Comparison of ENCODE assay signal across 9 cellular contexts in genomic region chr12:27012239-27012981, GRCh38. TPM values are rescaled to one million over a fixed set of nuclear protein-coding genes. Genes with fewer than 3 reads are reported as not detected.
DNase-seq lines count a peak whose midpoint lies in the region; ATAC-seq, FAIRE-seq and TF ChIP-seq lines count a peak whose summit lies in the region.
"Had no signal": no experiment of that assay in that cellular context is flagged by ENCODE, and none has a peak within 500 bp of the region (broad histone marks: within the 10 kb centered on the region; RNA-seq: fewer than 3 reads in every experiment).

No MANE protein-coding gene starts in this region.

- RAD21 ChIA-PET in GM12878 (lab: Charles Lee; ENCODE audit: unreplicated experiment) = interaction anchor here (0.6 to 10.8 kb wide), 19 partner anchors 9 to 291 kb away, joined by 3 to 216 read pairs (median 5); partner anchors contain the start of genes ITPR2, MED21 and STK38L

- H3K27ac ChIP-seq in KMS-11 = no peak overlapping the region
- peak overlapping the region; percentile 94; the same call in 1 of the 2 replicates for H3K27ac ChIP-seq in GM12878 (ENCODE audit: control insufficient read depth, insufficient read depth)

- ATAC-seq in GM12878 (no peak), naive B cell (ENCODE audit: low read depth in 2 of 2) (no peak), HG02610 (IDR thresholded peaks at IDR 0.05; ENCODE audit: unreplicated experiment) (no peak), HG03457 (IDR thresholded peaks at IDR 0.05; ENCODE audit: unreplicated experiment) (no peak)

- no peak for FAIRE-seq in GM12878 (lab: Jason Lieb, UNC)

- TF ChIP-seq EP300 in GM12878 (IDR thresholded peaks at IDR 0.05; ENCODE audit: borderline replicate concordance in 1 of 2, control insufficient read depth in 1 of 2, low read depth in 2 of 2, low read length in 2 of 2) = no peak

- POLR2A ChIA-PET in GM12878 (lab: Charles Lee) = interaction anchor here (0.7 to 2.7 kb wide), 14 partner anchors 8 to 923 kb away, joined by 3 to 9 read pairs (median 4); partner anchors contain the start of genes ITPR2 and MED21

- no TSS peak for BruUV-seq in GM12878 (replicated peaks; lab: Mats Ljungman, UMichigan)

- no peaks in the 10 kb centered on the region for H3K36me3 ChIP-seq in KMS-11 (ENCODE audit: insufficient read depth)
- no peaks in the 10 kb centered on the region for H3K36me3 ChIP-seq in GM12878 (ENCODE audit: control insufficient read depth in 2 of 2, insufficient read depth in 2 of 2, low read length in 1 of 2)

- no peaks in the 10 kb centered on the region for H4K20me1 ChIP-seq in KMS-11 (ENCODE audit: insufficient read depth)
- H4K20me1 ChIP-seq in GM12878 (ENCODE audit: control insufficient read depth, insufficient read depth) = no peaks in the 10 kb centered on the region

- CTCF ChIA-PET in GM12878 (lab: Yijun Ruan, JAX) = interaction anchor here (0.6 to 15.9 kb wide), 20 partner anchors 10 to 388 kb away, joined by 3 to 294 read pairs (median 4); partner anchors contain the start of gene MED21

- peaks cover 0 to 2% (median 0%) of the 10 kb centered on the region in 7 donors for H3K9me3 Mint-ChIP-seq in naive B cell

- peaks cover 31 to 64% (median 48%) of the 10 kb centered on the region in 3 donors for H3K4me1 Mint-ChIP-seq in naive B cell

- no peak overlapping the region for H3K4me3 ChIP-seq in KMS-11 (IDR thresholded peaks at IDR 0.05; ENCODE audit: insufficient read depth, low read depth, low read length)
- H3K4me3 ChIP-seq in GM12878 = peak overlapping the region; percentile 78

- TF ChIP-seq CTCF in KMS-11 (conservative IDR thresholded peaks at IDR 0.05; ENCODE audit: low read depth, low read length) (no peak), GM12878 (IDR thresholded peaks at IDR 0.05 in 2 of 3, conservative IDR thresholded peaks at IDR 0.05 in 1 of 3; ENCODE audit: control insufficient read depth in 2 of 3, extremely low read depth in 1 of 3, insufficient read depth in 1 of 3, low read depth in 3 of 3, low read length in 3 of 3) (no peak)

- H3K27me3 Mint-ChIP-seq in naive B cell = no peaks in the 10 kb centered on the region

- DNase-seq in COLO829 (ENCODE audit: low spot score) (peak; percentile 26), GM12878 (ENCODE audit: low read depth, low spot score) (no peak), naive B cell (no peak), SW480 (ENCODE audit: low spot score) (no peak), SKM-1 (lab: John Stamatoyannopoulos, UW; ENCODE audit: unreplicated experiment) (no peak)

- SMC1A ChIA-PET in GM12878 (lab: Charles Lee; ENCODE audit: uncharacterized antibody, unreplicated experiment) = interaction anchor here (0.8 to 6.2 kb wide), 21 partner anchors 10 to 323 kb away, joined by 3 to 56 read pairs (median 4); partner anchors contain the start of gene MED21

- H3K9ac ChIP-seq in KMS-11 (no peak overlapping the region), GM12878 (ENCODE audit: control insufficient read depth, insufficient read depth, low read length) (peak overlapping the region; percentile 83)
- H3K9ac ChIP-seq: parathyroid adenoma had no signal

- H3K36me3 Mint-ChIP-seq in naive B cell = no peaks in the 10 kb centered on the region

- no peaks in the 10 kb centered on the region for H3K9me3 ChIP-seq in GM12878 (replicated peaks; ENCODE audit: control insufficient read depth, insufficient read depth, low read length)

- H3K79me2 ChIP-seq in KMS-11 (ENCODE audit: insufficient read depth, low read depth) (no peaks in the 10 kb centered on the region), GM12878 (ENCODE audit: control insufficient read depth, insufficient read depth, low read length) (peaks cover 60% of the 10 kb centered on the region)

- 78% methylated on average over 14 of the region's 14 CpGs for WGBS in GM12878 (ENCODE audit: insufficient coverage, insufficient replicate concordance, low lambda C conversion rate, missing lambda C conversion rate)

- H3K4me1 ChIP-seq in KMS-11 (ENCODE audit: low read depth, poor library complexity, severe bottlenecking) = peaks cover 34% of the 10 kb centered on the region
- H3K4me1 ChIP-seq in GM12878 (ENCODE audit: control insufficient read depth, insufficient read depth, low read length) = peaks cover 16% of the 10 kb centered on the region

- H3K4me2 ChIP-seq in KMS-11 (peak overlapping the region; percentile 3; the same call in 1 of the 2 replicates), GM12878 (ENCODE audit: control insufficient read depth, insufficient read depth) (peak overlapping the region; percentile 87)

- H3K27me3 ChIP-seq in KMS-11 (ENCODE audit: insufficient read depth, low read depth) (no peaks in the 10 kb centered on the region), GM12878 (replicated peaks in 1 of 2; ENCODE audit: control insufficient read depth in 2 of 2, insufficient read depth in 2 of 2, low read length in 1 of 2) (no peaks in the 10 kb centered on the region)

- H3K4me3 Mint-ChIP-seq in naive B cell = peak overlapping the region in 7 of 8 donors; percentile 32 to 76 (median 47)

- intact Hi-C loops in GM12878 (cut with micrococcal nuclease; ENCODE audit: unreplicated experiment) = loop anchor here (5.0 kb wide), 1 partner anchor 280 kb away; no protein-coding TSS in a partner anchor

- TF ChIP-seq POLR2A in GM12878 (IDR thresholded peaks at IDR 0.05; ENCODE audit: low read depth, low read length) = no peak

- H2AFZ ChIP-seq in KMS-11 (ENCODE audit: low read depth) (no peak overlapping the region), GM12878 (ENCODE audit: control insufficient read depth, low read depth, low read length) (no peak overlapping the region)
- H2AFZ ChIP-seq: parathyroid adenoma had no signal

- peak overlapping the region in 2 of 6 donors; percentile 31 to 56 for H3K27ac Mint-ChIP-seq in naive B cell

- in situ Hi-C loops in GM12878 (cut with MboI) = no loop called here

- TF ChIP-seq RAD21 in GM12878 (IDR thresholded peaks at IDR 0.05; ENCODE audit: insufficient read depth, low read depth, low read length) = no peak

TF ChIP-seq in GM12878, 131 proteins besides CTCF, POLR2A, EP300 and RAD21 (continues in another document):
- TF ChIP-seq CBX3 (IDR thresholded peaks at IDR 0.05; ENCODE audit: borderline replicate concordance, low read depth) = no peak
- 0 out of 2 replicates have a peak, but pooled peaks have one; percentile 42 for TF ChIP-seq ZBTB33 (IDR thresholded peaks at IDR 0.05)

RNA-seq across cellular contexts. Expression of gene TM7SF3, which starts 1.8 kb away (rescaled TPM):
- 180 and 210 TPM in 2 replicates for total RNA-seq in GM12878 (2013; cell fraction: nucleolus; rRNA removed)
- total RNA-seq in GM12878 (2014; rRNA removed) = 81.2 and 82.6 TPM in 2 replicates
- total RNA-seq in GM12878 (2014; rRNA removed; fragmentation: Illumina TruSeq; extraction: Trizol) = 57.3 and 60.9 TPM in 2 replicates
- total RNA-seq in GM12878 (2021) = 53.5 and 53.7 TPM in 2 replicates
- 28.8 TPM for polyA plus RNA-seq in GM12878 (2011; ENCODE audit: low read depth)
- 336 and 341 TPM in 2 replicates for polyA plus RNA-seq in GM12878 (2011; rRNA removed)
- polyA plus RNA-seq in GM12878 (2011; cell fraction: cytosol; rRNA removed) = 208 and 250 TPM in 2 replicates
- polyA plus RNA-seq in GM12878 (2011; cell fraction: nucleus; rRNA removed) = 193 and 244 TPM in 2 replicates
- polyA plus RNA-seq in GM12878 (2012) = 36.6 and 47.9 TPM in 2 replicates
- polyA plus RNA-seq in GM12878 (2014; fragmentation: Illumina TruSeq; extraction: Trizol) = 94.2 and 125 TPM in 2 replicates
- 10 to 100 TPM; 31.4 to 34.1 TPM for polyA plus RNA-seq in GM12878 (2014; fragmentation: Nextera tagmentation; extraction: Ambion mirVana)
- 61.8 and 68.3 TPM in 2 replicates for polyA plus RNA-seq in GM12878 (2014; rRNA removed)
- polyA plus RNA-seq in GM12878 (2016; fragmentation: Nextera tagmentation; extraction: Ambion mirVana) = 100 to 1,000 TPM; 121 to 129 TPM
- polyA minus RNA-seq in GM12878 (2011; rRNA and poly(A)+ RNA removed) = 392 and 531 TPM in 2 replicates
- 83.7 and 130 TPM in 2 replicates for polyA minus RNA-seq in GM12878 (2011; cell fraction: cytosol; rRNA and poly(A)+ RNA removed)
- polyA minus RNA-seq in GM12878 (2011; cell fraction: nucleus; rRNA and poly(A)+ RNA removed) = 109 and 115 TPM in 2 replicates
- polyA plus RNA-seq in naive B cell (ENCODE audit: low read depth in 6 of 6) = 10 to 100 TPM; 41.7 to 94.0 (median 56.9) TPM

RNA-seq across cellular contexts. Expression of gene MED21, which starts 9.9 kb away (rescaled TPM):
- 136 and 152 TPM in 2 replicates for total RNA-seq in GM12878 (2013; cell fraction: nucleolus; rRNA removed)
- total RNA-seq in GM12878 (2014; rRNA removed) (32.8 and 33.9 TPM in 2 replicates), GM12878 (2014; rRNA removed; fragmentation: Illumina TruSeq; extraction: Trizol) (38.6 and 41.9 TPM in 2 replicates), GM12878 (2021) (25.5 and 29.1 TPM in 2 replicates)
- 14.4 TPM for polyA plus RNA-seq in GM12878 (2011; ENCODE audit: low read depth)
- polyA plus RNA-seq in GM12878 (2011; rRNA removed) (72.7 and 83.6 TPM in 2 replicates), GM12878 (2014; fragmentation: Illumina TruSeq; extraction: Trizol) (33.9 and 34.7 TPM in 2 replicates), GM12878 (2014; fragmentation: Nextera tagmentation; extraction: Ambion mirVana) (10 to 100 TPM; 42.6 to 56.0 TPM), GM12878 (2014; rRNA removed) (22.4 and 28.5 TPM in 2 replicates), GM12878 (2016; fragmentation: Nextera tagmentation; extraction: Ambion mirVana) (10 to 100 TPM; 57.0 to 59.0 TPM), naive B cell (ENCODE audit: low read depth in 6 of 6) (10 to 100 TPM; 14.6 to 30.2 (median 25.2) TPM)
- polyA plus RNA-seq in GM12878 (2011; cell fraction: cytosol; rRNA removed) = 18.4 and 19.9 TPM in 2 replicates
- polyA plus RNA-seq in GM12878 (2011; cell fraction: nucleus; rRNA removed) = 22.7 and 30.4 TPM in 2 replicates
- polyA plus RNA-seq in GM12878 (2012) = 20.7 and 21.2 TPM in 2 replicates
- 40.0 and 55.4 TPM in 2 replicates for polyA minus RNA-seq in GM12878 (2011; rRNA and poly(A)+ RNA removed)
- polyA minus RNA-seq in GM12878 (2011; cell fraction: cytosol; rRNA and poly(A)+ RNA removed) = 9.2 and 14.8 TPM in 2 replicates
- 38.9 and 50.7 TPM in 2 replicates for polyA minus RNA-seq in GM12878 (2011; cell fraction: nucleus; rRNA and poly(A)+ RNA removed)
